In genomic region chr6:16857969-16858592, GRCh38 we compare ENCODE assay signal across 1 cellular context.
TF ChIP-seq lines count a peak whose summit lies in the region.

No MANE protein-coding gene starts in this region.

TF ChIP-seq in K562, 482 proteins besides CTCF, POLR2A, EP300 and RAD21 (continued from another document and continues in another):
- TF ChIP-seq POU5F1 (IDR thresholded peaks at IDR 0.05; ENCODE audit: borderline replicate concordance, low read depth, low read length, partially characterized antibody) (no peak), ZNF77 (CRISPR knock-in tag; IDR thresholded peaks at IDR 0.05) (no peak), ZNF512 (tag; IDR thresholded peaks at IDR 0.05) (peak; percentile 90), HNRNPH1 (optimal IDR thresholded peaks at IDR 0.05; ENCODE audit: low read depth, low read length) (no peak), HDAC8 (tag; IDR thresholded peaks at IDR 0.05) (no peak), SP1 (CRISPR knock-in tag; IDR thresholded peaks at IDR 0.05) (no peak), BCOR (IDR thresholded peaks at IDR 0.05) (no peak), TEAD2 (tag; IDR thresholded peaks at IDR 0.05) (no peak), REST (CRISPR knock-in tag; IDR thresholded peaks at IDR 0.05; ENCODE audit: low read depth) (no peak), ZNF830 (CRISPR knock-in tag; IDR thresholded peaks at IDR 0.05) (no peak), PHB (CRISPR knock-in tag; IDR thresholded peaks at IDR 0.05) (no peak), FIP1L1 (IDR thresholded peaks at IDR 0.05; ENCODE audit: low read depth, low read length, poor library complexity, severe bottlenecking) (no peak), ZBTB11 (CRISPR knock-in tag; IDR thresholded peaks at IDR 0.05) (no peak), FUS (optimal IDR thresholded peaks at IDR 0.05; ENCODE audit: low read depth, low read length) (no peak), ZNF133 (CRISPR knock-in tag; IDR thresholded peaks at IDR 0.05) (no peak), ZNF217 (CRISPR knock-in tag; IDR thresholded peaks at IDR 0.05) (no peak), PRPF4 (IDR thresholded peaks at IDR 0.05; ENCODE audit: insufficient read depth, low read depth, low read length, poor library complexity, severe bottlenecking) (no peak), BRD4 (IDR thresholded peaks at IDR 0.05) (no peak), LCOR (CRISPR knock-in tag; IDR thresholded peaks at IDR 0.05) (no peak), ZC3H4 (CRISPR knock-in tag; IDR thresholded peaks at IDR 0.05; ENCODE audit: borderline replicate concordance) (no peak), ZNF766 (CRISPR knock-in tag; conservative IDR thresholded peaks at IDR 0.05) (peak; percentile 82; the same call in 1 of the 2 replicates), PCBP1 (IDR thresholded peaks at IDR 0.05; ENCODE audit: low read depth, low read length, poor library complexity, severe bottlenecking) (no peak), ZNF76 (CRISPR knock-in tag; IDR thresholded peaks at IDR 0.05; ENCODE audit: borderline replicate concordance) (no peak), CREB1 (IDR thresholded peaks at IDR 0.05) (no peak), CREB1 (CRISPR knock-in tag; IDR thresholded peaks at IDR 0.05) (no peak), SRSF3 (IDR thresholded peaks at IDR 0.05; ENCODE audit: insufficient read depth, low read length) (no peak), RCOR1 (IDR thresholded peaks at IDR 0.05; ENCODE audit: borderline replicate concordance in 1 of 2, low read depth in 2 of 2, low read length in 2 of 2) (peak in 1 of 2 experiments; percentile 67; a peak in 2 of 4 replicates), MCM5 (IDR thresholded peaks at IDR 0.05; ENCODE audit: low read depth) (no peak), SRSF9 (IDR thresholded peaks at IDR 0.05; ENCODE audit: borderline replicate concordance, low read depth, low read length) (no peak), CEBPB (tag; IDR thresholded peaks at IDR 0.05) (no peak), MEF2D (tag; conservative IDR thresholded peaks at IDR 0.05; ENCODE audit: low read depth) (peak; percentile 66), MAFG (tag; conservative IDR thresholded peaks at IDR 0.05) (peak; percentile 49; the same call in 1 of the 2 replicates), RNF2 (IDR thresholded peaks at IDR 0.05) (no peak), ILF3 (IDR thresholded peaks at IDR 0.05; ENCODE audit: borderline replicate concordance) (no peak), ZNF668 (CRISPR knock-in tag; IDR thresholded peaks at IDR 0.05) (no peak), C11orf30 (IDR thresholded peaks at IDR 0.05; ENCODE audit: low read depth) (no peak), IRF2 (CRISPR knock-in tag; IDR thresholded peaks at IDR 0.05) (no peak)
- TF ChIP-seq, protein P1, sequence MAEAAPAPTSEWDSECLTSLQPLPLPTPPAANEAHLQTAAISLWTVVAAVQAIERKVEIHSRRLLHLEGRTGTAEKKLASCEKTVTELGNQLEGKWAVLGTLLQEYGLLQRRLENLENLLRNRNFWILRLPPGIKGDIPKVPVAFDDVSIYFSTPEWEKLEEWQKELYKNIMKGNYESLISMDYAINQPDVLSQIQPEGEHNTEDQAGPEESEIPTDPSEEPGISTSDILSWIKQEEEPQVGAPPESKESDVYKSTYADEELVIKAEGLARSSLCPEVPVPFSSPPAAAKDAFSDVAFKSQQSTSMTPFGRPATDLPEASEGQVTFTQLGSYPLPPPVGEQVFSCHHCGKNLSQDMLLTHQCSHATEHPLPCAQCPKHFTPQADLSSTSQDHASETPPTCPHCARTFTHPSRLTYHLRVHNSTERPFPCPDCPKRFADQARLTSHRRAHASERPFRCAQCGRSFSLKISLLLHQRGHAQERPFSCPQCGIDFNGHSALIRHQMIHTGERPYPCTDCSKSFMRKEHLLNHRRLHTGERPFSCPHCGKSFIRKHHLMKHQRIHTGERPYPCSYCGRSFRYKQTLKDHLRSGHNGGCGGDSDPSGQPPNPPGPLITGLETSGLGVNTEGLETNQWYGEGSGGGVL (CRISPR knock-in tag; IDR thresholded peaks at IDR 0.05) = no peak
- TF ChIP-seq, protein P2, sequence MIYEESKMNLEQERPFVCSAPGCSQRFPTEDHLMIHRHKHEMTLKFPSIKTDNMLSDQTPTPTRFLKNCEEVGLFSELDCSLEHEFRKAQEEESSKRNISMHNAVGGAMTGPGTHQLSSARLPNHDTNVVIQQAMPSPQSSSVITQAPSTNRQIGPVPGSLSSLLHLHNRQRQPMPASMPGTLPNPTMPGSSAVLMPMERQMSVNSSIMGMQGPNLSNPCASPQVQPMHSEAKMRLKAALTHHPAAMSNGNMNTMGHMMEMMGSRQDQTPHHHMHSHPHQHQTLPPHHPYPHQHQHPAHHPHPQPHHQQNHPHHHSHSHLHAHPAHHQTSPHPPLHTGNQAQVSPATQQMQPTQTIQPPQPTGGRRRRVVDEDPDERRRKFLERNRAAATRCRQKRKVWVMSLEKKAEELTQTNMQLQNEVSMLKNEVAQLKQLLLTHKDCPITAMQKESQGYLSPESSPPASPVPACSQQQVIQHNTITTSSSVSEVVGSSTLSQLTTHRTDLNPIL (CRISPR knock-in tag; IDR thresholded peaks at IDR 0.05) = no peak
- TF ChIP-seq, protein P3, sequence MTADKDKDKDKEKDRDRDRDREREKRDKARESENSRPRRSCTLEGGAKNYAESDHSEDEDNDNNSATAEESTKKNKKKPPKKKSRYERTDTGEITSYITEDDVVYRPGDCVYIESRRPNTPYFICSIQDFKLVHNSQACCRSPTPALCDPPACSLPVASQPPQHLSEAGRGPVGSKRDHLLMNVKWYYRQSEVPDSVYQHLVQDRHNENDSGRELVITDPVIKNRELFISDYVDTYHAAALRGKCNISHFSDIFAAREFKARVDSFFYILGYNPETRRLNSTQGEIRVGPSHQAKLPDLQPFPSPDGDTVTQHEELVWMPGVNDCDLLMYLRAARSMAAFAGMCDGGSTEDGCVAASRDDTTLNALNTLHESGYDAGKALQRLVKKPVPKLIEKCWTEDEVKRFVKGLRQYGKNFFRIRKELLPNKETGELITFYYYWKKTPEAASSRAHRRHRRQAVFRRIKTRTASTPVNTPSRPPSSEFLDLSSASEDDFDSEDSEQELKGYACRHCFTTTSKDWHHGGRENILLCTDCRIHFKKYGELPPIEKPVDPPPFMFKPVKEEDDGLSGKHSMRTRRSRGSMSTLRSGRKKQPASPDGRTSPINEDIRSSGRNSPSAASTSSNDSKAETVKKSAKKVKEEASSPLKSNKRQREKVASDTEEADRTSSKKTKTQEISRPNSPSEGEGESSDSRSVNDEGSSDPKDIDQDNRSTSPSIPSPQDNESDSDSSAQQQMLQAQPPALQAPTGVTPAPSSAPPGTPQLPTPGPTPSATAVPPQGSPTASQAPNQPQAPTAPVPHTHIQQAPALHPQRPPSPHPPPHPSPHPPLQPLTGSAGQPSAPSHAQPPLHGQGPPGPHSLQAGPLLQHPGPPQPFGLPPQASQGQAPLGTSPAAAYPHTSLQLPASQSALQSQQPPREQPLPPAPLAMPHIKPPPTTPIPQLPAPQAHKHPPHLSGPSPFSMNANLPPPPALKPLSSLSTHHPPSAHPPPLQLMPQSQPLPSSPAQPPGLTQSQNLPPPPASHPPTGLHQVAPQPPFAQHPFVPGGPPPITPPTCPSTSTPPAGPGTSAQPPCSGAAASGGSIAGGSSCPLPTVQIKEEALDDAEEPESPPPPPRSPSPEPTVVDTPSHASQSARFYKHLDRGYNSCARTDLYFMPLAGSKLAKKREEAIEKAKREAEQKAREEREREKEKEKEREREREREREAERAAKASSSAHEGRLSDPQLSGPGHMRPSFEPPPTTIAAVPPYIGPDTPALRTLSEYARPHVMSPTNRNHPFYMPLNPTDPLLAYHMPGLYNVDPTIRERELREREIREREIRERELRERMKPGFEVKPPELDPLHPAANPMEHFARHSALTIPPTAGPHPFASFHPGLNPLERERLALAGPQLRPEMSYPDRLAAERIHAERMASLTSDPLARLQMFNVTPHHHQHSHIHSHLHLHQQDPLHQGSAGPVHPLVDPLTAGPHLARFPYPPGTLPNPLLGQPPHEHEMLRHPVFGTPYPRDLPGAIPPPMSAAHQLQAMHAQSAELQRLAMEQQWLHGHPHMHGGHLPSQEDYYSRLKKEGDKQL (CRISPR knock-in tag; IDR thresholded peaks at IDR 0.05; ENCODE audit: borderline replicate concordance) = no peak
- TF ChIP-seq, protein P4, sequence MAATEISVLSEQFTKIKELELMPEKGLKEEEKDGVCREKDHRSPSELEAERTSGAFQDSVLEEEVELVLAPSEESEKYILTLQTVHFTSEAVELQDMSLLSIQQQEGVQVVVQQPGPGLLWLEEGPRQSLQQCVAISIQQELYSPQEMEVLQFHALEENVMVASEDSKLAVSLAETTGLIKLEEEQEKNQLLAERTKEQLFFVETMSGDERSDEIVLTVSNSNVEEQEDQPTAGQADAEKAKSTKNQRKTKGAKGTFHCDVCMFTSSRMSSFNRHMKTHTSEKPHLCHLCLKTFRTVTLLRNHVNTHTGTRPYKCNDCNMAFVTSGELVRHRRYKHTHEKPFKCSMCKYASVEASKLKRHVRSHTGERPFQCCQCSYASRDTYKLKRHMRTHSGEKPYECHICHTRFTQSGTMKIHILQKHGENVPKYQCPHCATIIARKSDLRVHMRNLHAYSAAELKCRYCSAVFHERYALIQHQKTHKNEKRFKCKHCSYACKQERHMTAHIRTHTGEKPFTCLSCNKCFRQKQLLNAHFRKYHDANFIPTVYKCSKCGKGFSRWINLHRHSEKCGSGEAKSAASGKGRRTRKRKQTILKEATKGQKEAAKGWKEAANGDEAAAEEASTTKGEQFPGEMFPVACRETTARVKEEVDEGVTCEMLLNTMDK (IDR thresholded peaks at IDR 0.05; ENCODE audit: borderline replicate concordance, insufficient read depth, low read depth, low read length, poor library complexity, severe bottlenecking) = no peak
- TF ChIP-seq, protein P5, sequence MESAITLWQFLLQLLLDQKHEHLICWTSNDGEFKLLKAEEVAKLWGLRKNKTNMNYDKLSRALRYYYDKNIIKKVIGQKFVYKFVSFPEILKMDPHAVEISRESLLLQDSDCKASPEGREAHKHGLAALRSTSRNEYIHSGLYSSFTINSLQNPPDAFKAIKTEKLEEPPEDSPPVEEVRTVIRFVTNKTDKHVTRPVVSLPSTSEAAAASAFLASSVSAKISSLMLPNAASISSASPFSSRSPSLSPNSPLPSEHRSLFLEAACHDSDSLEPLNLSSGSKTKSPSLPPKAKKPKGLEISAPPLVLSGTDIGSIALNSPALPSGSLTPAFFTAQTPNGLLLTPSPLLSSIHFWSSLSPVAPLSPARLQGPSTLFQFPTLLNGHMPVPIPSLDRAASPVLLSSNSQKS (CRISPR knock-in tag; IDR thresholded peaks at IDR 0.05) = no peak
